In genomic region chr20:24993337-24994185, GRCh38 we compare ENCODE assay signal across 8 cellular contexts. TPM values are rescaled to one million over a fixed set of nuclear protein-coding genes. Genes with fewer than 3 reads are reported as not detected.
DNase-seq lines count a peak whose midpoint lies in the region; ATAC-seq and TF ChIP-seq lines count a peak whose summit lies in the region.

No MANE protein-coding gene starts in this region.

- in situ Hi-C loops in GM23248 (cut with MboI), result loop anchor here (10.0 to 25.0 kb wide), 5 partner anchors 181 to 869 kb away; partner anchors contain the start of gene GINS1

- H3K9me2 ChIP-seq in GM23248 (ENCODE audit: insufficient read depth), result no peaks in the 10 kb centered on the region

- peak overlapping the region; percentile 84 for H3K27ac ChIP-seq in GM23248
- H3K27ac ChIP-seq in substantia nigra (ENCODE audit: low read depth, low read length, poor library complexity, severe bottlenecking), result peak overlapping the region; percentile 91

- DNase-seq in AG08395 (ENCODE audit: low spot score) (peak; percentile 54), GM23248 (peak; percentile 79), NCI-H526 treated with DMSO at 0.1 percent for 48 hours (lab: John Stamatoyannopoulos, UW) (peak; percentile 67), cardiac fibroblast (ENCODE audit: low read depth in 2 of 2) (peak; percentile 67 to 69), left kidney (ENCODE audit: low read depth, low spot score) (peak; percentile 67), substantia nigra (lab: John Stamatoyannopoulos, UW) (no peak), GF-D8 (lab: John Stamatoyannopoulos, UW) (no peak)

- peak overlapping the region; percentile 91 for H3K9ac ChIP-seq in GM23248

- WGBS in GM23248 (ENCODE audit: low coverage in 1 of 2, low lambda C conversion rate in 2 of 2, missing lambda C conversion rate in 2 of 2), 2 experiments, result 12 to 14% methylated on average over 9 of the region's 9 CpGs

- H3K4me1 ChIP-seq in GM23248 (ENCODE audit: insufficient read depth), result peaks cover 16% of the 10 kb centered on the region

- no peaks in the 10 kb centered on the region for H3K27me3 ChIP-seq in GM23248 (replicated peaks; ENCODE audit: insufficient read depth)

- H4K20me1 ChIP-seq in GM23248 (ENCODE audit: insufficient read depth), result no peaks in the 10 kb centered on the region

- ATAC-seq in GM19397 (IDR thresholded peaks at IDR 0.05; ENCODE audit: unreplicated experiment), result no peak

- H3K36me3 ChIP-seq in GM23248 (ENCODE audit: low read depth), result no peaks in the 10 kb centered on the region

- TF ChIP-seq CTCF in cardiac fibroblast (IDR thresholded peaks at IDR 0.05; ENCODE audit: low read depth, low read length), result peak; percentile 24

- peaks cover 39% of the 10 kb centered on the region for H3K79me2 ChIP-seq in GM23248 (ENCODE audit: insufficient read depth)

- H3F3A ChIP-seq in GM23248 (ENCODE audit: insufficient read depth), result 0 out of 2 replicates have a peak, but pooled peaks cover 4% of the 10 kb centered on the region

- H3K9me3 ChIP-seq in GM23248 (ENCODE audit: low read depth), result no peaks in the 10 kb centered on the region

- H3K4me3 ChIP-seq in GM23248 (peak overlapping the region; percentile 86), cardiac fibroblast (replicated peaks in 1 of 2; ENCODE audit: low read depth in 2 of 2, low read length in 2 of 2) (no peak overlapping the region)

- H3K4me2 ChIP-seq in GM23248 (ENCODE audit: unreplicated experiment), result peak overlapping the region; percentile 70

- peak overlapping the region; percentile 88 for H2AFZ ChIP-seq in GM23248

RNA-seq across cellular contexts. Expression of gene APMAP, which starts 1.0 kb away (rescaled TPM):
- 109 and 129 TPM in 2 replicates for total RNA-seq in GM23248 (2014; rRNA removed; shearing (Covaris generic))
- 123 and 129 TPM in 2 replicates for polyA plus RNA-seq in GM23248 (2016; fragmentation: Nextera tagmentation; extraction: Ambion mirVana)

RNA-seq across cellular contexts. Expression of gene CST7, which starts 44.5 kb away (rescaled TPM):
- not detected in 2 replicates for total RNA-seq in GM23248 (2014; rRNA removed; shearing (Covaris generic))
- not detected in 2 replicates for polyA plus RNA-seq in GM23248 (2016; fragmentation: Nextera tagmentation; extraction: Ambion mirVana)

Comparison
In these comparisons a context has a peak if more than half of its experiments do, and no peak if none do; other contexts are left out.
1. DNase-seq: peak in AG08395 (single experiment), GM23248 (single experiment), NCI-H526 treated with DMSO at 0.1 percent for 48 hours (single experiment), cardiac fibroblast (2 of 2) and left kidney (single experiment); none in substantia nigra (0 of 49) and GF-D8 (single experiment).